8 cellular contexts compared by ENCODE assay signal in genomic region chr2:218687400-218688060, GRCh38. TPM values are rescaled to one million over a fixed set of nuclear protein-coding genes. Genes with fewer than 3 reads are reported as not detected.
DNase-seq lines count a peak whose midpoint lies in the region; ATAC-seq and TF ChIP-seq lines count a peak whose summit lies in the region.
"Not testable (repeated sequence)": the region's sequence is repeated elsewhere in the genome, so short reads cannot be mapped to it uniquely, and the experiment has no call there.

No MANE protein-coding gene starts in this region.

- H3K4me1 ChIP-seq in Panc1 (ENCODE audit: control insufficient read depth, insufficient read depth, low read length); left lung: not testable (repeated sequence)

- H3K27me3 ChIP-seq in Panc1 (ENCODE audit: control insufficient read depth, insufficient read depth, low read length); left lung: not testable (repeated sequence)

- peak; percentile 47 for ATAC-seq in GM21619 (IDR thresholded peaks at IDR 0.05; ENCODE audit: unreplicated experiment)
- ATAC-seq in Panc1: peak; percentile 99
- ATAC-seq in activated T-cell treated with anti-CD3 and anti-CD28 coated beads, Interleukin-2, amount 50 U/mL, for 4 hours: peak; percentile 78 to 80
- ATAC-seq in left lung: peak; percentile 97

- H3K9me3 ChIP-seq in Panc1 (ENCODE audit: control insufficient read depth, insufficient read depth, low read depth, low read length); left lung: not testable (repeated sequence)

- H3K4me3 ChIP-seq in Panc1 (ENCODE audit: low read depth in 2 of 2, low read length in 2 of 2); epithelial cell of proximal tubule (ENCODE audit: low read depth, low read length); left lung: not testable (repeated sequence)

- CTCF ChIA-PET in Panc1 (lab: Charles Lee): interaction anchor here (1.1 to 1.3 kb wide), 2 partner anchors 28 to 160 kb away, joined by 6 to 10 read pairs; partner anchors contain the start of genes BCS1L and ZNF142

- H3K9me3 Mint-ChIP-seq in activated T-cell treated with anti-CD3 and anti-CD28 coated beads, Interleukin-2, amount 50 U/mL, for 4 hours: not testable (repeated sequence)

- DNase-seq in NCI-H128 (lab: John Stamatoyannopoulos, UW; ENCODE audit: unreplicated experiment) (peak; percentile 4), epithelial cell of proximal tubule (ENCODE audit: low read depth) (peak; percentile 31), left lung (peak in 1 of 2 donors; percentile 39)
- DNase-seq in Panc1 (ENCODE audit: low read depth, low spot score); activated T-cell treated with anti-CD3 and anti-CD28 coated beads, Interleukin-2, amount 50 U/mL, for 4 hours: not testable (repeated sequence)
- peak; percentile 47 for DNase-seq in stimulated activated CD4-positive, alpha-beta T cell treated with anti-CD3 and anti-CD28 coated beads, Interleukin-15, amount 100 ng/mL, for 24 hours

- POLR2A ChIA-PET in Panc1 (lab: Charles Lee): interaction anchor here (1.0 kb wide), 1 partner anchor 16 kb away, joined by 3 read pairs; no protein-coding TSS in a partner anchor

- H3K4me1 Mint-ChIP-seq in activated T-cell treated with anti-CD3 and anti-CD28 coated beads, Interleukin-2, amount 50 U/mL, for 4 hours (ENCODE audit: low read depth): not testable (repeated sequence)

- H3K4me3 Mint-ChIP-seq in activated T-cell treated with anti-CD3 and anti-CD28 coated beads, Interleukin-2, amount 50 U/mL, for 4 hours: not testable (repeated sequence)

- intact Hi-C loops in Panc1 (cut with micrococcal nuclease; ENCODE audit: unreplicated experiment): loop anchor here (1.0 kb wide), 1 partner anchor 160 kb away; no protein-coding TSS in a partner anchor
- intact Hi-C loops in left lung (cut with DNase I): not testable (repeated sequence)

- H3K27me3 Mint-ChIP-seq in activated T-cell treated with anti-CD3 and anti-CD28 coated beads, Interleukin-2, amount 50 U/mL, for 4 hours (ENCODE audit: low read depth): not testable (repeated sequence)

- TF ChIP-seq CTCF in C4-2B (conservative IDR thresholded peaks at IDR 0.05) (peak; percentile 88), Panc1 (IDR thresholded peaks at IDR 0.05) (peak; percentile 90), epithelial cell of proximal tubule (conservative IDR thresholded peaks at IDR 0.05; ENCODE audit: low read depth, low read length) (peak; percentile 92), left lung (IDR thresholded peaks at IDR 0.05) (peak; percentile 61 to 76)

- not testable (repeated sequence) for BruUV-seq in Panc1 (replicated peaks; lab: Mats Ljungman, UMichigan)

- not testable (repeated sequence) for H3K36me3 ChIP-seq in Panc1 (ENCODE audit: control insufficient read depth, insufficient read depth, low read length)
- peaks cover 0 to 31% of the 10 kb centered on the region in 2 donors for H3K36me3 ChIP-seq in left lung

- in situ Hi-C loops in Panc1 (cut with HindIII; ENCODE audit: low pct_unique_long_range_greater_than_20kb, low sequenced_read_pairs): not testable (repeated sequence)

- H3K27ac ChIP-seq in C4-2B; Panc1 (ENCODE audit: low read length); left lung: not testable (repeated sequence)

- peaks cover 24% of the 10 kb centered on the region for H3K36me3 Mint-ChIP-seq in activated T-cell treated with anti-CD3 and anti-CD28 coated beads, Interleukin-2, amount 50 U/mL, for 4 hours (ENCODE audit: insufficient read depth)

RNA-seq across cellular contexts. Expression of gene STK36, which starts 15.6 kb away (rescaled TPM):
- total RNA-seq in Panc1 (2021; ENCODE audit: unreplicated experiment) (48.6 TPM), epithelial cell of proximal tubule (9.7 and 16.0 TPM in 2 replicates), left lung (10 to 100 TPM; 40.1 to 49.8 TPM)
- polyA plus RNA-seq in Panc1 (2012; ENCODE audit: insufficient read length): 32.4 TPM
- 10 to 100 TPM; 15.7 to 18.3 (median 15.7) TPM for total RNA-seq in activated T-cell treated with anti-CD3 and anti-CD28 coated beads, Interleukin-2, amount 50 U/mL, for 4 hours

RNA-seq across cellular contexts. Expression of gene RNF25, which starts 15.7 kb away (rescaled TPM):
- total RNA-seq in Panc1 (2021; ENCODE audit: unreplicated experiment) (40.4 TPM), epithelial cell of proximal tubule (23.1 and 32.6 TPM in 2 replicates), left lung (10 to 100 TPM; 15.5 to 19.3 TPM)
- polyA plus RNA-seq in Panc1 (2012; ENCODE audit: insufficient read length): 62.5 TPM
- 10 to 100 TPM; 25.6 to 34.6 (median 32.7) TPM for total RNA-seq in activated T-cell treated with anti-CD3 and anti-CD28 coated beads, Interleukin-2, amount 50 U/mL, for 4 hours

RNA-seq across cellular contexts. Expression of gene TTLL4, which starts 23.1 kb away (rescaled TPM):
- total RNA-seq in Panc1 (2021; ENCODE audit: unreplicated experiment) (45.6 TPM), epithelial cell of proximal tubule (20.5 and 37.0 TPM in 2 replicates), left lung (10 to 100 TPM; 26.0 to 38.4 TPM)
- polyA plus RNA-seq in Panc1 (2012; ENCODE audit: insufficient read length): 23.0 TPM
- total RNA-seq in activated T-cell treated with anti-CD3 and anti-CD28 coated beads, Interleukin-2, amount 50 U/mL, for 4 hours: 10 to 100 TPM; 44.2 to 53.0 (median 52.5) TPM

RNA-seq across cellular contexts. Expression of gene BCS1L, which starts 28.0 kb away (rescaled TPM):
- 42.0 TPM for total RNA-seq in Panc1 (2021; ENCODE audit: unreplicated experiment)
- polyA plus RNA-seq in Panc1 (2012; ENCODE audit: insufficient read length): 32.2 TPM
- total RNA-seq in activated T-cell treated with anti-CD3 and anti-CD28 coated beads, Interleukin-2, amount 50 U/mL, for 4 hours: 100 to 1,000 TPM in 1 of 3 donors, 10 to 100 TPM in 2; 94.1 to 106 (median 97.4) TPM
- 38.2 and 62.1 TPM in 2 replicates for total RNA-seq in epithelial cell of proximal tubule
- 10 to 100 TPM; 27.1 to 52.2 TPM for total RNA-seq in left lung

RNA-seq across cellular contexts. Expression of gene ZNF142, which starts 28.1 kb away (rescaled TPM):
- total RNA-seq in Panc1 (2021; ENCODE audit: unreplicated experiment): 31.3 TPM
- polyA plus RNA-seq in Panc1 (2012; ENCODE audit: insufficient read length): 16.4 TPM
- total RNA-seq in activated T-cell treated with anti-CD3 and anti-CD28 coated beads, Interleukin-2, amount 50 U/mL, for 4 hours: 10 to 100 TPM; 68.5 to 75.5 (median 70.5) TPM
- total RNA-seq in epithelial cell of proximal tubule: 16.0 and 17.6 TPM in 2 replicates
- 10 to 100 TPM; 23.8 to 26.3 TPM for total RNA-seq in left lung

Comparison
In these comparisons a context has a peak if more than half of its experiments do, and no peak if none do; other contexts are left out.
1. ATAC-seq: peak in every context shown above with its lines; median percentile 99 in Panc1; 97 in left lung; 79 in activated T-cell treated with anti-CD3 and anti-CD28 coated beads, Interleukin-2, amount 50 U/mL, for 4 hours; 47 in GM21619.